In the genomic region with DNA sequence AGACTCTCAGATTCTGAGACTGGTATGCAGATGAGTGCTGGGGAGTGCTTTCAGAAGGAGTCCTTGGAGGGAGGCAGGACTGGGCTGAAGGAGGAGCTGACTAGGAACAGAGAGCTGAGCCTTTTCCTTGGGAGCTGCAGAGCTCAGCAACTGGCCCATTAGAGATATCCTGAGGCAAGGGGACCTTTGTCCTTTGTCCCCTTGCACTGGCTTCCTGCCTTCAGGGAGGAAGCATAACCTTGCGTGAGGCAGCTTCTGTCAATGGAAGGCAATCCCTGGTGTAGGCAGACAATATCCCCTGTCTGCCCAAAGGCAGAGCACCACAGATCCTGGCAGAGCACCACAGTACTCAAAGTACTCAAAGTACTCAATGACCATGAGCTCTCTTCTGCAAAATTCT, we compare ENCODE assay signal across 1 cellular context.
TF ChIP-seq lines count a peak whose summit lies in the region.

No MANE protein-coding gene starts in this region.

TF ChIP-seq in H1, 55 proteins besides CTCF, POLR2A, EP300 and RAD21 (continued from another document):
- TF ChIP-seq SP2 (IDR thresholded peaks at IDR 0.05; ENCODE audit: low read length) (no peak), SRF (IDR thresholded peaks at IDR 0.05; ENCODE audit: low read depth, low read length) (no peak), BRCA1 (IDR thresholded peaks at IDR 0.05; ENCODE audit: low read depth, low read length) (no peak)
